23 cellular contexts compared by ENCODE assay signal in the genomic region with DNA sequence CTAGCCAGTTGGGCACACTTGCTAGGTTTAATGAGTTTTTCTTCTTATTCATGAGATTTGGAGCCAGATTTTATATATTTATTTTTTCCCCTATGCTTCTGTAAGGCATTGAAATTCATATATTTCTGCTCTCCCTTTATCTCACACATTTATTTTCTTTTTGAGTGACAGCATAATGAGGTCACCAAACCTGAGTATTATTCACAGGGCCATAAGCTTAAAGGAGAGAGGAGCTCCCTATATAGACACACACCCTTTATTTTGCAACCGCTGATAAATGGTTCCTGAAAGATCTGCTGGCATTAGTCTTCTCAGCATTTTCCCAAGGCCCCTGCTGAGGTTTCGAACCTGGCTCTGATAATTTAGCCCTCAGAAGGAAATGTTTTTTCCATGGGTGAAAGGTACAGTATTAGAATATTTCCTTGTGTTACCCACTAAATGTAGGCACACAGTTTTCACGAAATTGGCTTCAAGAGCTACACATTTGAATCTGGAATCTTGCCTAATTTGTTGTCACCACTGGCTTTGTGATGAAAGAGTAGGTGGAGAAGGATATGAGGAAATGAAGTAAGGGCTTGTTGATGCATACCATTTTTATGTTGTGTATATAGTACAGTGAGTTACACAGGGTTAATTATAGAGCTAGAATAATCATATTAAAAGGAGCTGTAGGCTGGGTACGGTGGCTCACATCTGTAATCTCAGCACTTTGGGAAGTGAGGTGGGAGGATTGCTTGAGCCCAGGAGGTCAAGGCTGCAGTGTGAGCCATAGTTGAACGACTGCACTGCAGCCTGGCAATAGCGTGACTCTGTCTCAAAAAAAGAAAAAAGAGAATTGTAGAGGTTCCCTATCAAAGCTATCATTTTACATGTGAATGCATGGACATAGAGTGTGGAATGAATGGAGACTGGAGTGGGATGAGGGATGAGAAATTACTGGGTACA. TPM values are rescaled to one million over a fixed set of nuclear protein-coding genes. Genes with fewer than 3 reads are reported as not detected.
DNase-seq lines count a peak whose midpoint lies in the region; TF ChIP-seq lines count a peak whose summit lies in the region.
"Had no signal": no experiment of that assay in that cellular context is flagged by ENCODE, and none has a peak within 500 bp of the region (broad histone marks: within the 10 kb centered on the region; RNA-seq: fewer than 3 reads in every experiment).

No MANE protein-coding gene starts in this region.

- H3K4me1 ChIP-seq in esophagus squamous epithelium (peaks cover 3 to 61% (median 10%) of the 10 kb centered on the region in 3 donors), H9 (ENCODE audit: insufficient read depth, low read length) (no peaks in the 10 kb centered on the region), stomach (peaks cover 6 to 48% (median 25%) of the 10 kb centered on the region in 4 donors)
- H3K4me1 ChIP-seq: prostate gland had no signal

- H3K27me3 ChIP-seq in esophagus squamous epithelium (no peaks in the 10 kb centered on the region), H9 (ENCODE audit: insufficient read depth, low read length) (no peaks in the 10 kb centered on the region), stomach (no peaks in the 10 kb centered on the region)
- H3K27me3 ChIP-seq: heart left ventricle, transverse colon had no signal

- no peak overlapping the region for H2AK5ac ChIP-seq in H9 (ENCODE audit: insufficient read length, low read length)

- peaks cover 9% of the 10 kb centered on the region; the same call in 1 of the 2 replicates for H3K79me2 ChIP-seq in H9 (ENCODE audit: insufficient read depth, low read length)

- H3K9me3 ChIP-seq in esophagus squamous epithelium (no peaks in the 10 kb centered on the region), H9 (ENCODE audit: control insufficient read depth, low read depth, low read length) (no peaks in the 10 kb centered on the region), stomach (no peaks in the 10 kb centered on the region)
- H3K9me3 ChIP-seq: heart left ventricle, lower lobe of right lung, prostate gland, transverse colon had no signal

- H4K8ac ChIP-seq in H9 (replicated peaks; ENCODE audit: insufficient read length, low read depth, low read length) = no peak overlapping the region

- WGBS in esophagus squamous epithelium, 2 donors = 66 to 68% methylated on average over 6 of the region's 6 CpGs
- WGBS in H9 (ENCODE audit: extremely low coverage, insufficient read length, low lambda C conversion rate) = no CpG with 5 or more reads among the region's 6 CpGs
- 79 to 89% (median 84%) methylated on average over 6 of the region's 6 CpGs for WGBS in stomach, 5 donors

- no peak overlapping the region for H3K4me3 Mint-ChIP-seq in activated naive CD8-positive, alpha-beta T cell
- no peak overlapping the region for H3K4me3 Mint-ChIP-seq in activated naive CD8-positive, alpha-beta T cell treated with anti-CD3 and anti-CD28 coated beads for 36 hours
- H3K4me3 Mint-ChIP-seq in H9 = no peak overlapping the region
- H3K4me3 Mint-ChIP-seq: activated CD4-positive, alpha-beta T cell treated with anti-CD3 and anti-CD28 coated beads, Interleukin-2, amount 10 ng/mL, durations not matched to agents 24 days and 14 days; immature natural killer cell had no signal

- no peak for DNase-seq in activated naive CD8-positive, alpha-beta T cell treated with anti-CD3 and anti-CD28 coated beads for 36 hours
- DNase-seq in SKM-1 (lab: John Stamatoyannopoulos, UW; ENCODE audit: unreplicated experiment) (peak; percentile 57), esophagus squamous epithelium (lab: John Stamatoyannopoulos, UW) (no peak), HuH-7 (ENCODE audit: low spot score) (no peak), H9 (no peak), stomach (no peak), NCI-H187 treated with DMSO at 0.1 percent for 48 hours (lab: John Stamatoyannopoulos, UW) (no peak)
- DNase-seq: activated CD4-positive, alpha-beta T cell treated with anti-CD3 and anti-CD28 coated beads, Interleukin-2, amount 10 ng/mL, durations not matched to agents 24 days and 14 days; activated gamma-delta T cell treated with Interleukin-2 at 50 U/mL for 16 hours; C1 segment of cervical spinal cord; DMS153; erythroblast; heart left ventricle; immature natural killer cell; KG1; lower lobe of right lung; naive B cell; NCI-H1436; NCI-H345; transverse colon had no signal

- H4K5ac ChIP-seq in H9 (ENCODE audit: insufficient read length, low read depth, low read length) = no peak overlapping the region

- H2BK15ac ChIP-seq in H9 (ENCODE audit: low read depth, low read length) = no peak overlapping the region

- no peak overlapping the region for H3K23ac ChIP-seq in H9 (ENCODE audit: insufficient read length, low read depth, low read length)

- H3K27me3 Mint-ChIP-seq in activated naive CD8-positive, alpha-beta T cell = no peaks in the 10 kb centered on the region
- no peaks in the 10 kb centered on the region for H3K27me3 Mint-ChIP-seq in activated naive CD8-positive, alpha-beta T cell treated with anti-CD3 and anti-CD28 coated beads for 36 hours
- H3K27me3 Mint-ChIP-seq in H9 (ENCODE audit: low read depth) = no peaks in the 10 kb centered on the region
- H3K27me3 Mint-ChIP-seq: activated CD4-positive, alpha-beta T cell treated with anti-CD3 and anti-CD28 coated beads, Interleukin-2, amount 10 ng/mL, durations not matched to agents 24 days and 14 days; naive B cell had no signal

- no peak overlapping the region for H3K4ac ChIP-seq in H9 (ENCODE audit: low read depth, low read length)

- H4K91ac ChIP-seq in H9 (ENCODE audit: insufficient read length, low read depth, low read length) = no peak overlapping the region

- TF ChIP-seq POLR2A in esophagus squamous epithelium (IDR thresholded peaks at IDR 0.05) (no peak), stomach (IDR thresholded peaks at IDR 0.05) (no peak)

- H3K4me1 Mint-ChIP-seq in activated naive CD8-positive, alpha-beta T cell (ENCODE audit: low read depth) = peaks cover 41% of the 10 kb centered on the region
- H3K4me1 Mint-ChIP-seq in activated naive CD8-positive, alpha-beta T cell treated with anti-CD3 and anti-CD28 coated beads for 36 hours = peaks cover 33% of the 10 kb centered on the region
- H3K4me1 Mint-ChIP-seq in H9 = peaks cover 0 to 7% of the 10 kb centered on the region in 2 experiments; a peak in 2 of 4 replicates

- no peak overlapping the region for H2BK5ac ChIP-seq in H9 (ENCODE audit: insufficient read length, low read length)

- H3K18ac ChIP-seq in H9 (ENCODE audit: insufficient read length, low read depth, low read length) = no peak overlapping the region

- H3K4me3 ChIP-seq in esophagus squamous epithelium (no peak overlapping the region), stomach (no peak overlapping the region)
- H3K4me3 ChIP-seq: coronary artery, heart left ventricle, lower lobe of right lung, prostate gland, transverse colon had no signal

- H2AFZ ChIP-seq in H9 (ENCODE audit: low read length) = no peak overlapping the region

- no peaks in the 10 kb centered on the region for H3K23me2 ChIP-seq in H9 (ENCODE audit: insufficient read length, low read depth, low read length, poor library complexity, severe bottlenecking)

- peaks cover 15% of the 10 kb centered on the region for H3K36me3 Mint-ChIP-seq in activated naive CD8-positive, alpha-beta T cell
- H3K36me3 Mint-ChIP-seq in activated naive CD8-positive, alpha-beta T cell treated with anti-CD3 and anti-CD28 coated beads for 36 hours = peaks cover 27% of the 10 kb centered on the region
- H3K36me3 Mint-ChIP-seq in H9 (ENCODE audit: insufficient read depth in 1 of 3, low read depth in 3 of 3) = peaks cover 12 to 39% (median 26%) of the 10 kb centered on the region in 3 experiments; a peak in 6 of 7 replicates
- H3K36me3 Mint-ChIP-seq: naive B cell had no signal

- no peak overlapping the region for H2BK20ac ChIP-seq in H9 (ENCODE audit: low read depth, low read length, poor library complexity, severe bottlenecking)

- H3K9ac ChIP-seq in H9 (ENCODE audit: extremely low read depth, insufficient read length, low read length) = no peak overlapping the region

- TF ChIP-seq CTCF in esophagus squamous epithelium (IDR thresholded peaks at IDR 0.05) = no peak
- TF ChIP-seq CTCF in H9 (conservative IDR thresholded peaks at IDR 0.05) = no peak
- no peak for TF ChIP-seq CTCF in stomach (IDR thresholded peaks at IDR 0.05)

- peaks cover 4% of the 10 kb centered on the region for H3K79me1 ChIP-seq in H9 (ENCODE audit: insufficient read depth, low read depth, low read length, poor library complexity, severe bottlenecking)

- H3K9me3 Mint-ChIP-seq in activated naive CD8-positive, alpha-beta T cell (ENCODE audit: low read depth) = no peaks in the 10 kb centered on the region
- no peaks in the 10 kb centered on the region for H3K9me3 Mint-ChIP-seq in activated naive CD8-positive, alpha-beta T cell treated with anti-CD3 and anti-CD28 coated beads for 36 hours
- no peaks in the 10 kb centered on the region for H3K9me3 Mint-ChIP-seq in H9
- H3K9me3 Mint-ChIP-seq: activated CD4-positive, alpha-beta T cell treated with anti-CD3 and anti-CD28 coated beads, Interleukin-2, amount 10 ng/mL, durations not matched to agents 24 days and 14 days; immature natural killer cell; naive B cell had no signal

- H3T11ph ChIP-seq in H9 (ENCODE audit: low read length) = no peak overlapping the region

- intact Hi-C loops in esophagus squamous epithelium (cut with DNase I) (no loop called here), stomach (cut with DNase I; ENCODE audit: low total_unique reads) (no loop called here)

- no peaks in the 10 kb centered on the region for H4K20me1 ChIP-seq in H9 (ENCODE audit: control insufficient read depth, insufficient read depth, insufficient read length)

- no peak overlapping the region for H3K56ac ChIP-seq in H9 (ENCODE audit: insufficient read length, low read depth, low read length)

- no peak overlapping the region for H2BK120ac ChIP-seq in H9 (ENCODE audit: low read depth, low read length, poor library complexity, severe bottlenecking)

- H3K27ac Mint-ChIP-seq in activated naive CD8-positive, alpha-beta T cell = peak overlapping the region; percentile 46
- H3K27ac Mint-ChIP-seq in activated naive CD8-positive, alpha-beta T cell treated with anti-CD3 and anti-CD28 coated beads for 36 hours = no peak overlapping the region
- peak overlapping the region in 1 of 3 experiments; percentile 29; a peak in 1 of 7 replicates for H3K27ac Mint-ChIP-seq in H9
- H3K27ac Mint-ChIP-seq: activated CD4-positive, alpha-beta T cell treated with anti-CD3 and anti-CD28 coated beads, Interleukin-2, amount 10 ng/mL, durations not matched to agents 24 days and 14 days; immature natural killer cell had no signal

- H3K27ac ChIP-seq in esophagus squamous epithelium (peak overlapping the region in 3 of 4 donors; percentile 41 to 73 (median 44)), H9 (ENCODE audit: insufficient read length, low read depth, low read length) (no peak overlapping the region), stomach (peak overlapping the region in 1 of 5 donors; percentile 12)
- H3K27ac ChIP-seq: coronary artery, heart left ventricle, lower lobe of right lung, prostate gland, transverse colon had no signal

- no peak overlapping the region for H3K14ac ChIP-seq in H9 (ENCODE audit: insufficient read depth, low read length)

- H3K4me2 ChIP-seq in H9 (ENCODE audit: insufficient read depth, insufficient read length, low read length) = no peak overlapping the region

- H2BK12ac ChIP-seq in H9 (ENCODE audit: insufficient read length, low read depth, low read length) = no peak overlapping the region

- TF ChIP-seq EP300 in stomach (IDR thresholded peaks at IDR 0.05) = no peak

- H3K36me3 ChIP-seq in esophagus squamous epithelium = peaks cover 0 to 28% (median 0%) of the 10 kb centered on the region in 3 donors
- peaks cover 0 to 42% (median 24%) of the 10 kb centered on the region in 4 donors for H3K36me3 ChIP-seq in stomach
- H3K36me3 ChIP-seq: prostate gland, transverse colon had no signal

RNA-seq across cellular contexts. Expression of gene KLHL18, which starts 6.5 kb away (rescaled TPM):
- total RNA-seq in activated naive CD8-positive, alpha-beta T cell treated with anti-CD3 and anti-CD28 coated beads for 36 hours = 10 to 100 TPM; 42.2 to 48.6 TPM
- total RNA-seq in esophagus squamous epithelium = 10 to 100 TPM; 12.4 to 19.5 (median 17.0) TPM
- 49.3 and 55.3 TPM in 2 replicates for total RNA-seq in H9 (2021)
- total RNA-seq in stomach = 10 to 100 TPM; 10.6 to 29.8 (median 25.8) TPM
- 10 to 100 TPM in 2 of 3 donors, 1 to 10 TPM in 1; 7.6 to 21.0 (median 14.2) TPM for polyA plus RNA-seq in stomach

RNA-seq across cellular contexts. Expression of gene KIF9, which starts 6.6 kb away (rescaled TPM):
- 1 to 10 TPM; 6.9 to 7.6 TPM for total RNA-seq in activated naive CD8-positive, alpha-beta T cell treated with anti-CD3 and anti-CD28 coated beads for 36 hours
- total RNA-seq in esophagus squamous epithelium (1 to 10 TPM; 1.1 to 9.2 (median 7.5) TPM), H9 (2021) (8.4 and 11.8 TPM in 2 replicates), stomach (10 to 100 TPM in 1 of 5 donors, 1 to 10 TPM in 2, under 1 TPM in 1, not detected in 1; under 0.01 to 46.3 (median 7.3) TPM)
- polyA plus RNA-seq in stomach = 10 to 100 TPM; 12.8 to 15.1 (median 13.0) TPM
